Comparison of ENCODE assay signal across 11 cellular contexts in genomic region chr10:131790021-131790420, GRCh38.
DNase-seq lines count a peak whose midpoint lies in the region; ATAC-seq and TF ChIP-seq lines count a peak whose summit lies in the region.
"Had no signal": no experiment of that assay in that cellular context is flagged by ENCODE, and none has a peak within 500 bp of the region (broad histone marks: within the 10 kb centered on the region; RNA-seq: fewer than 3 reads in every experiment).

No MANE protein-coding gene starts in this region.

- no peaks in the 10 kb centered on the region for H3K4me1 ChIP-seq in breast epithelium

- POLR2A ChIA-PET in MCF 10A (lab: Yijun Ruan, JAX) = no interaction called here

- no TSS peak for BruUV-seq in MCF 10A (replicated peaks; lab: Mats Ljungman, UMichigan)

- H3K27me3 Mint-ChIP-seq in MCF 10A (ENCODE audit: insufficient read depth, unreplicated experiment) = no peaks in the 10 kb centered on the region
- H3K27me3 Mint-ChIP-seq in type B pancreatic cell = peaks cover 18% of the 10 kb centered on the region

- TF ChIP-seq POLR2A in breast epithelium (IDR thresholded peaks at IDR 0.05) = no peak

- no peak for ATAC-seq in SK-N-SH treated with all-trans-retinoic acid at 6 μM for 48 hours
- ATAC-seq: stimulated activated effector memory CD8-positive, alpha-beta T cell treated with anti-CD3 and anti-CD28 coated beads, Interleukin-12 subunit alpha, Interleukin-12 subunit beta, amount 100 ng/mL, for 72 hours had no signal

- H3K4me1 Mint-ChIP-seq in MCF 10A (ENCODE audit: insufficient read depth, unreplicated experiment) (no peaks in the 10 kb centered on the region), type B pancreatic cell (ENCODE audit: unreplicated experiment) (no peaks in the 10 kb centered on the region)
- H3K4me1 Mint-ChIP-seq: stimulated activated effector memory CD8-positive, alpha-beta T cell treated with anti-CD3 and anti-CD28 coated beads, Interleukin-12 subunit alpha, Interleukin-12 subunit beta, amount 100 ng/mL, for 72 hours had no signal

- no peak overlapping the region for H3K4me3 ChIP-seq in breast epithelium

- CTCF ChIA-PET in MCF 10A (lab: Yijun Ruan, JAX) = no interaction called here

- H3K9me3 Mint-ChIP-seq in MCF 10A (ENCODE audit: unreplicated experiment) = peaks cover 3% of the 10 kb centered on the region
- no peaks in the 10 kb centered on the region for H3K9me3 Mint-ChIP-seq in type B pancreatic cell
- H3K9me3 Mint-ChIP-seq: stimulated activated effector memory CD8-positive, alpha-beta T cell treated with anti-CD3 and anti-CD28 coated beads, Interleukin-12 subunit alpha, Interleukin-12 subunit beta, amount 100 ng/mL, for 72 hours had no signal

- intact Hi-C loops in MCF 10A (cut with micrococcal nuclease) = no loop called here
- intact Hi-C loops in breast epithelium (cut with DNase I; ENCODE audit: low total_unique reads) = no loop called here

- H3K27ac ChIP-seq in breast epithelium = no peak overlapping the region

- no peaks in the 10 kb centered on the region for H3K9me3 ChIP-seq in breast epithelium

- H3K36me3 Mint-ChIP-seq in MCF 10A (ENCODE audit: insufficient read depth, unreplicated experiment) = no peaks in the 10 kb centered on the region
- no peaks in the 10 kb centered on the region for H3K36me3 Mint-ChIP-seq in type B pancreatic cell
- H3K36me3 Mint-ChIP-seq: CD8-positive, alpha-beta memory T cell; stimulated activated effector memory CD8-positive, alpha-beta T cell treated with anti-CD3 and anti-CD28 coated beads, Interleukin-12 subunit alpha, Interleukin-12 subunit beta, amount 100 ng/mL, for 72 hours had no signal

- H3K36me3 ChIP-seq in breast epithelium = no peaks in the 10 kb centered on the region

- no peak overlapping the region for H3K4me3 Mint-ChIP-seq in MCF 10A (ENCODE audit: unreplicated experiment)
- no peak overlapping the region for H3K4me3 Mint-ChIP-seq in type B pancreatic cell
- H3K4me3 Mint-ChIP-seq: CD8-positive, alpha-beta memory T cell; stimulated activated effector memory CD8-positive, alpha-beta T cell treated with anti-CD3 and anti-CD28 coated beads, Interleukin-12 subunit alpha, Interleukin-12 subunit beta, amount 100 ng/mL, for 72 hours had no signal

- peak; percentile 3 for DNase-seq in MCF 10A (ENCODE audit: unreplicated experiment)
- no peak for DNase-seq in breast epithelium (ENCODE audit: low spot score in 2 of 2)
- DNase-seq in NCI-H2171 (lab: John Stamatoyannopoulos, UW) = peak; percentile 9
- DNase-seq in islet precursor cell = peak; percentile 45
- peak; percentile 36 for DNase-seq in type B pancreatic cell (ENCODE audit: extremely low spot score, unreplicated experiment)
- DNase-seq in putamen (ENCODE audit: low spot score) = no peak
- DNase-seq: CD8-positive, alpha-beta memory T cell; NCI-H2029 treated with DMSO at 0.1 percent for 48 hours; SHP77 had no signal

- H3K27ac Mint-ChIP-seq in MCF 10A (ENCODE audit: low read depth, unreplicated experiment) (no peak overlapping the region), type B pancreatic cell (no peak overlapping the region)
- H3K27ac Mint-ChIP-seq: CD8-positive, alpha-beta memory T cell; stimulated activated effector memory CD8-positive, alpha-beta T cell treated with anti-CD3 and anti-CD28 coated beads, Interleukin-12 subunit alpha, Interleukin-12 subunit beta, amount 100 ng/mL, for 72 hours had no signal

- no peak for TF ChIP-seq CTCF in MCF 10A (IDR thresholded peaks at IDR 0.05; ENCODE audit: unreplicated experiment)
- no peak for TF ChIP-seq CTCF in breast epithelium (IDR thresholded peaks at IDR 0.05)
- no peak for TF ChIP-seq CTCF in type B pancreatic cell (conservative IDR thresholded peaks at IDR 0.05)

- peaks cover 0 to 24% of the 10 kb centered on the region in 2 donors for H3K27me3 ChIP-seq in breast epithelium

TF ChIP-seq in SK-N-SH treated with all-trans-retinoic acid at 6 μM for 48 hours, 23 proteins besides CTCF, POLR2A, EP300 and RAD21:
- TF ChIP-seq TSHZ2 (CRISPR knock-in tag; IDR thresholded peaks at IDR 0.05) = no peak
- no peak for TF ChIP-seq ZNF565 (CRISPR knock-in tag; conservative IDR thresholded peaks at IDR 0.05; ENCODE audit: low read depth)
- no peak for TF ChIP-seq TOX (CRISPR knock-in tag; IDR thresholded peaks at IDR 0.05; ENCODE audit: borderline replicate concordance)
- no peak for TF ChIP-seq ARNTL (CRISPR knock-in tag; IDR thresholded peaks at IDR 0.05; ENCODE audit: borderline replicate concordance, low read depth)
- TF ChIP-seq ZFP30 (CRISPR knock-in tag; IDR thresholded peaks at IDR 0.05) = no peak
- TF ChIP-seq GLIS3 (CRISPR knock-in tag; IDR thresholded peaks at IDR 0.05) = no peak
- no peak for TF ChIP-seq PPARA (CRISPR knock-in tag; IDR thresholded peaks at IDR 0.05; ENCODE audit: borderline replicate concordance)

Comparison
In these comparisons a context has a peak if more than half of its experiments do, and no peak if none do; other contexts are left out.
1. DNase-seq: peak in MCF 10A (single experiment), NCI-H2171 (single experiment), islet precursor cell (single experiment) and type B pancreatic cell (single experiment); none in breast epithelium (0 of 2) and putamen (single experiment).